ENCODE assay signal across 18 cellular contexts in the genomic region with DNA sequence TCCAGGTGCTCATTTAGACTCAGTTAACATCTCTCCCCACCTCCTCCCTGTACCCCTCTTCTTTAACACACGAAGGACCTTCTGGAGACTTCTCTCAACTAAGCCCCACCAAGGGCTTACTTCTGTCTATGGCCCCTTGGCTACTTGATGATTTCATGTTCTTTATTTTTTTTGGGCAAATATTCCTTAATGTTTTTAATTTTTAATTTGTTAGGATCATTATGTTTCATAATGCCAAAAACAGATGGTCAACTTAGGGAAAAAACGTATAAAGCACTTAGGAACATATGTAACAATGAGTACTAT. TPM values are rescaled to one million over a fixed set of nuclear protein-coding genes. Genes with fewer than 3 reads are reported as not detected.
DNase-seq lines count a peak whose midpoint lies in the region; ATAC-seq lines count a peak whose summit lies in the region.
"Had no signal": no experiment of that assay in that cellular context is flagged by ENCODE, and none has a peak within 500 bp of the region (broad histone marks: within the 10 kb centered on the region; RNA-seq: fewer than 3 reads in every experiment).

No MANE protein-coding gene starts in this region.

- peak overlapping the region; percentile 8 for H3K27ac Mint-ChIP-seq in T-helper 17 cell
- H3K27ac Mint-ChIP-seq in dendritic cell treated with granulocyte-macrophage colony-stimulating factor and Interleukin-4, amounts not matched to agents 40 ng/mL and 50 ng/mL, for 4 days = peak overlapping the region; percentile 53
- H3K27ac Mint-ChIP-seq: CD8-positive, alpha-beta T cell; GM23338; H9; HFFc6 had no signal

- intact Hi-C loops in dendritic cell treated with granulocyte-macrophage colony-stimulating factor and Interleukin-4, amounts not matched to agents 40 ng/mL and 50 ng/mL, for 4 days (cut with micrococcal nuclease) = no loop called here
- intact Hi-C loops in Right ventricle myocardium superior (cut with DNase I) = no loop called here

- ATAC-seq in T-helper 17 cell = no peak
- ATAC-seq in GM18861 (IDR thresholded peaks at IDR 0.05; ENCODE audit: unreplicated experiment) = no peak
- ATAC-seq in activated CD4-positive, CD25-positive, alpha-beta regulatory T cell treated with anti-CD3 and anti-CD28 coated beads, Interleukin-2, amount 50 U/mL, for 24 hours = no peak
- ATAC-seq in Right ventricle myocardium superior (ENCODE audit: poor library complexity) = no peak
- ATAC-seq: A549; CD8-positive, alpha-beta T cell; GM12878; GM23338; HepG2 had no signal

- no peak overlapping the region for H3K4me3 Mint-ChIP-seq in T-helper 17 cell
- no peak overlapping the region for H3K4me3 Mint-ChIP-seq in dendritic cell treated with granulocyte-macrophage colony-stimulating factor and Interleukin-4, amounts not matched to agents 40 ng/mL and 50 ng/mL, for 4 days
- H3K4me3 Mint-ChIP-seq: CD8-positive, alpha-beta T cell; GM23338; H9 had no signal

- peaks cover 24% of the 10 kb centered on the region for H3K27me3 Mint-ChIP-seq in T-helper 17 cell
- H3K27me3 Mint-ChIP-seq in dendritic cell treated with granulocyte-macrophage colony-stimulating factor and Interleukin-4, amounts not matched to agents 40 ng/mL and 50 ng/mL, for 4 days = peaks cover under 1% of the 10 kb centered on the region

- H3K36me3 Mint-ChIP-seq in T-helper 17 cell (ENCODE audit: low read depth) = peaks cover 2% of the 10 kb centered on the region
- no peaks in the 10 kb centered on the region for H3K36me3 Mint-ChIP-seq in dendritic cell treated with granulocyte-macrophage colony-stimulating factor and Interleukin-4, amounts not matched to agents 40 ng/mL and 50 ng/mL, for 4 days (ENCODE audit: low read depth)
- H3K36me3 Mint-ChIP-seq: CD8-positive, alpha-beta T cell had no signal

- DNase-seq in ELR (ENCODE audit: low read depth) = peak; percentile 52
- DNase-seq in MV-4-11 (lab: John Stamatoyannopoulos, UW) = peak; percentile 49
- DNase-seq in T-helper 17 cell = no peak
- DNase-seq in EL = no peak
- no peak for DNase-seq in Right ventricle myocardium superior
- DNase-seq: BE2C; CD8-positive, alpha-beta T cell; COR-L47; H9 had no signal

- no peaks in the 10 kb centered on the region for H3K9me3 Mint-ChIP-seq in dendritic cell treated with granulocyte-macrophage colony-stimulating factor and Interleukin-4, amounts not matched to agents 40 ng/mL and 50 ng/mL, for 4 days
- H3K9me3 Mint-ChIP-seq: CD8-positive, alpha-beta T cell; GM23338; H9; HFFc6 had no signal

- peaks cover 10% of the 10 kb centered on the region for H3K4me1 Mint-ChIP-seq in T-helper 17 cell
- peaks cover 25% of the 10 kb centered on the region for H3K4me1 Mint-ChIP-seq in dendritic cell treated with granulocyte-macrophage colony-stimulating factor and Interleukin-4, amounts not matched to agents 40 ng/mL and 50 ng/mL, for 4 days (ENCODE audit: low read depth)
- H3K4me1 Mint-ChIP-seq: GM23338 had no signal

- no peaks in the 10 kb centered on the region for H3K9me3 ChIP-seq in T-helper 17 cell (ENCODE audit: control insufficient read depth, low read length, poor library complexity, severe bottlenecking)
- H3K9me3 ChIP-seq: A549, BE2C had no signal

RNA-seq across cellular contexts. Expression of gene IL37, which starts 25.9 kb away (rescaled TPM):
- total RNA-seq in T-helper 17 cell (not detected), Right ventricle myocardium superior (not detected)
- total RNA-seq: CD8-positive, alpha-beta T cell; G401; GM12878; GM23338; H9; HepG2; HFFc6 had no signal

RNA-seq across cellular contexts. Expression of gene IL36G, which starts 40.9 kb away (rescaled TPM):
- total RNA-seq in T-helper 17 cell (not detected), Right ventricle myocardium superior (not detected)
- total RNA-seq: CD8-positive, alpha-beta T cell; G401; GM12878; GM23338; H9; HepG2; HFFc6 had no signal

Comparison
In these comparisons a context has a peak if more than half of its experiments do, and no peak if none do; other contexts are left out.
1. DNase-seq: peak in ELR (single experiment) and MV-4-11 (single experiment); none in T-helper 17 cell (0 of 3), EL (single experiment) and Right ventricle myocardium superior (single experiment).